ENCODE assay signal across 8 cellular contexts in genomic region chr1:182616130-182617074, GRCh38. TPM values are rescaled to one million over a fixed set of nuclear protein-coding genes. Genes with fewer than 3 reads are reported as not detected.
DNase-seq lines count a peak whose midpoint lies in the region; ATAC-seq, FAIRE-seq and TF ChIP-seq lines count a peak whose summit lies in the region.

No MANE protein-coding gene starts in this region.

- H3K9me3 Mint-ChIP-seq in activated CD8-positive, alpha-beta T cell treated with anti-CD3 and anti-CD28 coated beads, Interleukin-2, amount 10 ng/mL, durations not matched to agents 7 days and 5 days (ENCODE audit: insufficient read depth), result peaks cover 18% of the 10 kb centered on the region
- H3K9me3 Mint-ChIP-seq in natural killer cell treated with Interleukin-12 subunit alpha and Interleukin-12 subunit beta and Interleukin-15 and Interleukin-18, amount 100 ng/mL, for 72 hours, result no peaks in the 10 kb centered on the region

- TF ChIP-seq RAD21 in A549 (conservative IDR thresholded peaks at IDR 0.05 in 1 of 2, IDR thresholded peaks at IDR 0.05 in 1 of 2) (no peak), H1 (IDR thresholded peaks at IDR 0.05 in 1 of 2, conservative IDR thresholded peaks at IDR 0.05 in 1 of 2; ENCODE audit: low read depth in 2 of 2, low read length in 2 of 2) (no peak)

- H3K18ac ChIP-seq in H1 (ENCODE audit: extremely low read depth, low read length), result peak overlapping the region; percentile 39; the same call in 1 of the 2 replicates

- H3K36me3 Mint-ChIP-seq in activated CD8-positive, alpha-beta T cell treated with anti-CD3 and anti-CD28 coated beads, Interleukin-2, amount 10 ng/mL, durations not matched to agents 7 days and 5 days (ENCODE audit: low read depth), result peaks cover 10% of the 10 kb centered on the region
- H3K36me3 Mint-ChIP-seq in natural killer cell treated with Interleukin-12 subunit alpha and Interleukin-12 subunit beta and Interleukin-15 and Interleukin-18, amount 100 ng/mL, for 72 hours, result peaks cover 8% of the 10 kb centered on the region

- no peak overlapping the region; the same call in 1 of the 2 replicates for H2AK5ac ChIP-seq in H1 (ENCODE audit: low read depth, low read length)

- ATAC-seq in A549 (0 out of 6 replicates have a peak, but pooled peaks have one; percentile 3 to 7), GM19043 (IDR thresholded peaks at IDR 0.05; ENCODE audit: low read depth, unreplicated experiment) (peak; percentile 60), HG03354 (IDR thresholded peaks at IDR 0.05; ENCODE audit: poor library complexity, severe bottlenecking, unreplicated experiment) (peak; percentile 73)
- peak; percentile 89 for ATAC-seq in activated CD8-positive, alpha-beta T cell treated with anti-CD3 and anti-CD28 coated beads, Interleukin-2, amount 10 ng/mL, durations not matched to agents 7 days and 5 days
- peak; percentile 87 to 89 for ATAC-seq in natural killer cell treated with Interleukin-12 subunit alpha and Interleukin-12 subunit beta and Interleukin-15 and Interleukin-18, amount 100 ng/mL, for 72 hours

- POLR2A ChIA-PET in A549 (lab: Yijun Ruan, JAX) (no interaction called here), H1 (lab: Charles Lee; ENCODE audit: partially characterized antibody) (interaction anchor here (0.7 to 11.9 kb wide), 20 partner anchors 14 to 224 kb away, joined by 3 to 231 read pairs (median 8); partner anchors contain the start of genes DHX9, GLUL, RGS16 and RGS8)
- POLR2A ChIA-PET in activated CD8-positive, alpha-beta T cell treated with anti-CD3 and anti-CD28 coated beads, Interleukin-2, amount 10 ng/mL, durations not matched to agents 7 days and 5 days (lab: Charles Lee), result interaction anchor here (0.6 to 4.0 kb wide), 12 partner anchors 8 to 974 kb away, joined by 3 to 43 read pairs (median 4); partner anchors contain the start of genes RGS16 and RNASEL

- peaks cover 11% of the 10 kb centered on the region; the same call in 1 of the 3 replicates for H3K4me1 ChIP-seq in A549
- H3K4me1 ChIP-seq in H1 (replicated peaks in 1 of 4; ENCODE audit: control insufficient read depth in 3 of 4, insufficient read depth in 4 of 4, low read length in 3 of 4), result peaks cover 22 to 51% (median 27%) of the 10 kb centered on the region in 4 experiments

- no peak overlapping the region for H3K4me3 ChIP-seq in A549
- H3K4me3 ChIP-seq in H1 (ENCODE audit: extremely low read depth in 1 of 4, insufficient read depth in 2 of 4, low read depth in 3 of 4, low read length in 4 of 4), result peak overlapping the region; percentile 26 to 65 (median 46); a peak in 6 of 8 replicates

- peak overlapping the region in 1 of 4 experiments; percentile 57; a peak in 2 of 7 replicates for H3K9ac ChIP-seq in H1 (replicated peaks in 1 of 4; ENCODE audit: extremely low read depth in 1 of 4, low read depth in 3 of 4, low read length in 3 of 4)

- DNase-seq in A549 (ENCODE audit: low read depth in 1 of 2, low spot score in 1 of 2), result no peak
- peak; percentile 93 for DNase-seq in NCI-H510A (lab: John Stamatoyannopoulos, UW)
- DNase-seq in activated CD8-positive, alpha-beta T cell treated with anti-CD3 and anti-CD28 coated beads, Interleukin-2, amount 10 ng/mL, durations not matched to agents 7 days and 5 days, result peak; percentile 93
- DNase-seq in H1 (ENCODE audit: low read depth in 1 of 2, low spot score in 2 of 2), result peak in 1 of 2 experiments; percentile 70
- DNase-seq in natural killer cell treated with Interleukin-12 subunit alpha and Interleukin-12 subunit beta and Interleukin-15 and Interleukin-18, amount 100 ng/mL, for 72 hours (ENCODE audit: low spot score), result peak; percentile 90
- peak; percentile 69 to 94 (median 83) for DNase-seq in stimulated activated naive CD4-positive, alpha-beta T cell (lab: John Stamatoyannopoulos, UW)

- no peaks in the 10 kb centered on the region for H3K79me2 ChIP-seq in H1 (ENCODE audit: control insufficient read depth in 1 of 2, insufficient read depth in 2 of 2, low read length in 2 of 2)

- H4K5ac ChIP-seq in H1 (ENCODE audit: insufficient read length, low read depth, low read length), result no peak overlapping the region

- peaks cover 0 to 29% (median 11%) of the 10 kb centered on the region in 4 experiments; a peak in 6 of 7 replicates for H3K27me3 ChIP-seq in H1 (replicated peaks in 1 of 4; ENCODE audit: control insufficient read depth in 3 of 4, extremely low read depth in 1 of 4, insufficient read depth in 3 of 4, low read length in 3 of 4)

- no peaks in the 10 kb centered on the region for H3K9me3 ChIP-seq in A549
- no peaks in the 10 kb centered on the region for H3K9me3 ChIP-seq in H1 (ENCODE audit: insufficient read depth in 2 of 2, low read depth in 1 of 2, low read length in 1 of 2)

- H3K4me2 ChIP-seq in A549, result peak overlapping the region; percentile 11; the same call in 1 of the 3 replicates
- peak overlapping the region; percentile 69 to 80 for H3K4me2 ChIP-seq in H1 (ENCODE audit: insufficient read depth in 1 of 2, low read depth in 2 of 2, low read length in 2 of 2)

- no peaks in the 10 kb centered on the region for H3K36me3 ChIP-seq in H1 (ENCODE audit: control insufficient read depth in 2 of 4, insufficient read depth in 4 of 4, low read length in 3 of 4)

- H3K4me3 Mint-ChIP-seq in activated CD8-positive, alpha-beta T cell treated with anti-CD3 and anti-CD28 coated beads, Interleukin-2, amount 10 ng/mL, durations not matched to agents 7 days and 5 days, result peak overlapping the region; percentile 61
- peak overlapping the region; percentile 79 for H3K4me3 Mint-ChIP-seq in natural killer cell treated with Interleukin-12 subunit alpha and Interleukin-12 subunit beta and Interleukin-15 and Interleukin-18, amount 100 ng/mL, for 72 hours

- H3K27me3 Mint-ChIP-seq in activated CD8-positive, alpha-beta T cell treated with anti-CD3 and anti-CD28 coated beads, Interleukin-2, amount 10 ng/mL, durations not matched to agents 7 days and 5 days (ENCODE audit: low read depth), result peaks cover 68% of the 10 kb centered on the region
- H3K27me3 Mint-ChIP-seq in natural killer cell treated with Interleukin-12 subunit alpha and Interleukin-12 subunit beta and Interleukin-15 and Interleukin-18, amount 100 ng/mL, for 72 hours, result peaks cover 3 to 33% of the 10 kb centered on the region in 2 donors

- TF ChIP-seq POLR2A in A549 (IDR thresholded peaks at IDR 0.05; ENCODE audit: low read length) (no peak), H1 (IDR thresholded peaks at IDR 0.05; ENCODE audit: control extremely low read depth in 1 of 2, low read depth in 2 of 2, low read length in 2 of 2) (no peak)

- H3K4ac ChIP-seq in H1 (replicated peaks; ENCODE audit: insufficient read length, low read depth, low read length), result no peak overlapping the region

- peaks cover 58% of the 10 kb centered on the region for H3K4me1 Mint-ChIP-seq in activated CD8-positive, alpha-beta T cell treated with anti-CD3 and anti-CD28 coated beads, Interleukin-2, amount 10 ng/mL, durations not matched to agents 7 days and 5 days (ENCODE audit: low read depth)
- H3K4me1 Mint-ChIP-seq in natural killer cell treated with Interleukin-12 subunit alpha and Interleukin-12 subunit beta and Interleukin-15 and Interleukin-18, amount 100 ng/mL, for 72 hours (ENCODE audit: low read depth in 2 of 2), result peaks cover 62 to 73% of the 10 kb centered on the region in 2 donors

- H2BK120ac ChIP-seq in H1 (replicated peaks; ENCODE audit: low read depth, low read length), result peak overlapping the region; percentile 44

- no peak overlapping the region for H3K14ac ChIP-seq in H1 (ENCODE audit: insufficient read length)

- no peak for TF ChIP-seq CTCF in A549 (IDR thresholded peaks at IDR 0.05)
- peak in 1 of 3 experiments; percentile 18; a peak in 1 of 4 replicates for TF ChIP-seq CTCF in H1 (IDR thresholded peaks at IDR 0.05; ENCODE audit: control extremely low read depth in 1 of 3, insufficient read depth in 1 of 3, low read depth in 1 of 3, low read length in 3 of 3)

- CTCF ChIA-PET in A549 (lab: Yijun Ruan, JAX) (interaction anchor here (1.2 to 2.4 kb wide), 4 partner anchors 10 to 170 kb away, joined by 4 to 11 read pairs (median 6); partner anchors contain the start of gene RGS16), H1 (lab: Charles Lee; ENCODE audit: partially characterized antibody) (interaction anchor here (0.6 to 37.1 kb wide), 15 partner anchors 9 to 175 kb away, joined by 3 to 1131 read pairs (median 3); partner anchors contain the start of genes NPL and RNASEL)
- CTCF ChIA-PET in activated CD8-positive, alpha-beta T cell treated with anti-CD3 and anti-CD28 coated beads, Interleukin-2, amount 10 ng/mL, durations not matched to agents 7 days and 5 days (lab: Charles Lee), result interaction anchor here (0.9 to 7.6 kb wide), 10 partner anchors 9 to 175 kb away, joined by 3 to 66 read pairs (median 14); partner anchors contain the start of gene RGS16

- H2BK5ac ChIP-seq in H1 (ENCODE audit: low read depth, low read length), result peak overlapping the region; percentile 67; the same call in 1 of the 2 replicates

- peak overlapping the region; percentile 98 for H2BK12ac ChIP-seq in H1 (ENCODE audit: low read depth, low read length)

- TF ChIP-seq EP300 in A549 (IDR thresholded peaks at IDR 0.05) (no peak), H1 (IDR thresholded peaks at IDR 0.05; ENCODE audit: borderline replicate concordance in 1 of 2, low read depth in 2 of 2, low read length in 2 of 2) (peak in 1 of 2 experiments; percentile 70; a peak in 1 of 3 replicates)

- H3K23ac ChIP-seq in H1 (ENCODE audit: insufficient read length), result no peak overlapping the region

- H2BK20ac ChIP-seq in H1 (ENCODE audit: low read length), result peak overlapping the region; percentile 88

- H4K8ac ChIP-seq in H1 (ENCODE audit: extremely low read depth, insufficient read depth, low read length), result no peak overlapping the region; the same call in 1 of the 2 replicates

- peak overlapping the region; percentile 85 for H3K27ac Mint-ChIP-seq in activated CD8-positive, alpha-beta T cell treated with anti-CD3 and anti-CD28 coated beads, Interleukin-2, amount 10 ng/mL, durations not matched to agents 7 days and 5 days
- H3K27ac Mint-ChIP-seq in natural killer cell treated with Interleukin-12 subunit alpha and Interleukin-12 subunit beta and Interleukin-15 and Interleukin-18, amount 100 ng/mL, for 72 hours, result peak overlapping the region; percentile 73 to 82

- H2BK15ac ChIP-seq in H1 (ENCODE audit: low read length), result no peak overlapping the region

- WGBS in A549 (ENCODE audit: missing lambda C conversion rate), result 58% methylated on average over 17 of the region's 19 CpGs
- WGBS in H1 (ENCODE audit: extremely low coverage in 1 of 2, insufficient coverage in 1 of 2, insufficient read length in 1 of 2, insufficient replicate concordance in 2 of 2, low coverage in 1 of 2, low lambda C conversion rate in 2 of 2, missing lambda C conversion rate in 1 of 2), 2 experiments, result 5% methylated on average over 19 of the region's 19 CpGs; no CpG with 5 or more reads in 1 of the 2 experiments

- H3K27ac ChIP-seq in A549 (no peak overlapping the region), H1 (ENCODE audit: low read depth, low read length) (no peak overlapping the region)

- H3K23me2 ChIP-seq in H1 (ENCODE audit: low read depth, low read length), result peaks cover 11% of the 10 kb centered on the region

- no peaks in the 10 kb centered on the region for H4K20me1 ChIP-seq in H1 (replicated peaks in 1 of 2; ENCODE audit: control insufficient read depth in 1 of 2, insufficient read depth in 2 of 2, low read length in 2 of 2)

- no peak for FAIRE-seq in A549 (lab: Jason Lieb, UNC)
- no peak for FAIRE-seq in H1 (lab: Jason Lieb, UNC)

- H4K91ac ChIP-seq in H1 (replicated peaks; ENCODE audit: insufficient read length, low read length), result no peak overlapping the region

- no peaks in the 10 kb centered on the region for H3K79me1 ChIP-seq in H1 (ENCODE audit: low read depth, low read length)

- no peak overlapping the region for H3K56ac ChIP-seq in H1 (replicated peaks; ENCODE audit: insufficient read length, low read depth, low read length)

- H2AFZ ChIP-seq in H1 (ENCODE audit: low read length), result no peak overlapping the region

RNA-seq across cellular contexts. Expression of gene RGS16, which starts 12.2 kb away (rescaled TPM):
- polyA plus RNA-seq in A549 (2011; rRNA removed), result 0.30 and 0.45 TPM in 2 replicates
- 0.21 and 0.25 TPM in 2 replicates for polyA plus RNA-seq in A549 (2012; cell fraction: cytosol; rRNA removed)
- 0.28 and 0.33 TPM in 2 replicates for polyA plus RNA-seq in A549 (2012; cell fraction: nucleus; rRNA removed)
- 0.13 to 0.15 TPM (median 0.13 TPM) in 3 replicates for polyA plus RNA-seq in A549 (2017; fragmentation: RNase III; extraction: RNeasy Plus Mini Kit Qiagen cat#74134 plus additional on column Dnase treatment)
- polyA minus RNA-seq in A549 (2011; rRNA and poly(A)+ RNA removed), result 0.37 and 0.39 TPM in 2 replicates
- under 1 TPM; 0.63 to 0.66 TPM for total RNA-seq in activated CD8-positive, alpha-beta T cell treated with anti-CD3 and anti-CD28 coated beads, Interleukin-2, amount 10 ng/mL, durations not matched to agents 7 days and 5 days
- total RNA-seq in H1 (2021; fragmentation: NEBNext Ultra II Directional; extraction: Animal tissue kit (Norgen Biotek cat#: 25700)), result 8.1 and 9.8 TPM in 2 replicates
- polyA plus RNA-seq in H1 (2011; rRNA removed), result 5.7 and 7.7 TPM in 2 replicates
- 8.6 TPM for polyA plus RNA-seq in H1 (2011; cell fraction: cytosol; rRNA removed)
- 9.3 TPM for polyA plus RNA-seq in H1 (2011; cell fraction: nucleus; rRNA removed)
- 7.5 to 8.3 TPM (median 8.1 TPM) in 4 replicates for polyA plus RNA-seq in H1 (2012, experiment 1 of 2)
- 8.6 TPM for polyA plus RNA-seq in H1 (2012, experiment 2 of 2)
- polyA plus RNA-seq in H1 (2013, experiment 1 of 2), result 5.7 TPM
- polyA plus RNA-seq in H1 (2013, experiment 2 of 2), result 5.4 TPM
- 4.1 and 5.1 TPM in 2 replicates for polyA minus RNA-seq in H1 (2011; rRNA and poly(A)+ RNA removed)
- polyA minus RNA-seq in H1 (2011; cell fraction: cytosol; rRNA and poly(A)+ RNA removed), result 5.7 TPM
- polyA minus RNA-seq in H1 (2011; cell fraction: nucleus; rRNA and poly(A)+ RNA removed), result 6.7 TPM
- total RNA-seq in natural killer cell treated with Interleukin-12 subunit alpha and Interleukin-12 subunit beta and Interleukin-15 and Interleukin-18, amount 100 ng/mL, for 72 hours, result 100 to 1,000 TPM in 1 of 2 donors, 10 to 100 TPM in 1; 33.0 to 102 TPM

RNA-seq across cellular contexts. Expression of gene RNASEL, which starts 27.3 kb away (rescaled TPM):
- polyA plus RNA-seq in A549 (2011; rRNA removed) (4.1 and 4.6 TPM in 2 replicates), A549 (2017; fragmentation: RNase III; extraction: RNeasy Plus Mini Kit Qiagen cat#74134 plus additional on column Dnase treatment) (1.7 to 1.9 TPM (median 1.9 TPM) in 3 replicates), H1 (2011; rRNA removed) (0.27 and 0.39 TPM in 2 replicates)
- polyA plus RNA-seq in A549 (2012; cell fraction: cytosol; rRNA removed), result 0.65 and 0.67 TPM in 2 replicates
- polyA plus RNA-seq in A549 (2012; cell fraction: nucleus; rRNA removed), result 0.68 and 1.1 TPM in 2 replicates
- polyA minus RNA-seq in A549 (2011; rRNA and poly(A)+ RNA removed), result 1.9 and 3.4 TPM in 2 replicates
- 1 to 10 TPM; 5.7 to 6.0 TPM for total RNA-seq in activated CD8-positive, alpha-beta T cell treated with anti-CD3 and anti-CD28 coated beads, Interleukin-2, amount 10 ng/mL, durations not matched to agents 7 days and 5 days
- 0.57 and 0.78 TPM in 2 replicates for total RNA-seq in H1 (2021; fragmentation: NEBNext Ultra II Directional; extraction: Animal tissue kit (Norgen Biotek cat#: 25700))
- 0.56 TPM for polyA plus RNA-seq in H1 (2011; cell fraction: cytosol; rRNA removed)
- 0.43 TPM for polyA plus RNA-seq in H1 (2011; cell fraction: nucleus; rRNA removed)
- 0.42 to 0.69 TPM (median 0.55 TPM) in 4 replicates for polyA plus RNA-seq in H1 (2012, experiment 1 of 2)
- polyA plus RNA-seq in H1 (2012, experiment 2 of 2), result 0.08 TPM
- 0.28 TPM for polyA plus RNA-seq in H1 (2013, experiment 1 of 2)
- 0.29 TPM for polyA plus RNA-seq in H1 (2013, experiment 2 of 2)
- polyA minus RNA-seq in H1 (2011; rRNA and poly(A)+ RNA removed), result 0.63 and 0.73 TPM in 2 replicates
- 0.51 TPM for polyA minus RNA-seq in H1 (2011; cell fraction: cytosol; rRNA and poly(A)+ RNA removed)
- polyA minus RNA-seq in H1 (2011; cell fraction: nucleus; rRNA and poly(A)+ RNA removed), result 0.60 TPM
- total RNA-seq in natural killer cell treated with Interleukin-12 subunit alpha and Interleukin-12 subunit beta and Interleukin-15 and Interleukin-18, amount 100 ng/mL, for 72 hours, result 1 to 10 TPM; 3.0 to 5.1 TPM

Comparison
In these comparisons a context has a peak if more than half of its experiments do, and no peak if none do; other contexts are left out.
1. ATAC-seq: peak in every context shown above with its lines; median percentile 89 in activated CD8-positive, alpha-beta T cell treated with anti-CD3 and anti-CD28 coated beads, Interleukin-2, amount 10 ng/mL, durations not matched to agents 7 days and 5 days; 88 in natural killer cell treated with Interleukin-12 subunit alpha and Interleukin-12 subunit beta and Interleukin-15 and Interleukin-18, amount 100 ng/mL, for 72 hours; 73 in HG03354; 60 in GM19043; 5 in A549.
2. DNase-seq: peak in NCI-H510A (single experiment), activated CD8-positive, alpha-beta T cell treated with anti-CD3 and anti-CD28 coated beads, Interleukin-2, amount 10 ng/mL, durations not matched to agents 7 days and 5 days (single experiment), natural killer cell treated with Interleukin-12 subunit alpha and Interleukin-12 subunit beta and Interleukin-15 and Interleukin-18, amount 100 ng/mL, for 72 hours (single experiment) and stimulated activated naive CD4-positive, alpha-beta T cell (6 of 6); none in A549 (0 of 2).
3. Of the 18 proteins assayed by ChIP-seq in both H1 and A549: peak only in H1: CEBPB and MAX; only in A549: none; in both: none; in neither: 14; mixed calls (peak in some experiments, not most) for 2.